Comparison of ENCODE assay signal across 23 cellular contexts in the genomic region with DNA sequence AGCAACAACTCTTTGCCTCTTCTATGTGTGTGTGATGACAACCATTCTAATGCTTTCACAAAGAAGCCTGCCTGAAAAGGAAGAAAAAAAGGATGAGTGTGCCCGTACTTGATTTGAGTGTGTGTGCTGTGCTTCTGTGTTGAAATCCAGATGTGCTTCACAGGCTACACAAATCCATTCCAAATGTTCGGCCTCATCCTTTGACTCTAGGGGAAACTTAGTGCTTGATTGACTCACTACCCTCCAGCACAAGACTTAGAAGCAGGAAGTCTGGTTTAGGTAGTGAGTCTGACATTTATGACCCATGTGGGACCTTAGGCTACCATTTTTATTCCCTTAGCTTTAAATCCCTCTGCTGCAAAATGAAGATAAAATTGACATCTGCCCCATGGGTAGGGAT.
"Had no signal": no experiment of that assay in that cellular context is flagged by ENCODE, and none has a peak within 500 bp of the region (broad histone marks: within the 10 kb centered on the region; RNA-seq: fewer than 3 reads in every experiment).

No MANE protein-coding gene starts in this region.

- H3K36me3 Mint-ChIP-seq: activated naive CD8-positive, alpha-beta T cell treated with anti-CD3 and anti-CD28 coated beads for 36 hours; naive thymus-derived CD4-positive, alpha-beta T cell had no signal

- H3K9me3 Mint-ChIP-seq: activated B cell treated with CpG ODN at 0.5 μM for 24 hours; activated naive CD8-positive, alpha-beta T cell treated with anti-CD3 and anti-CD28 coated beads for 36 hours; activated T-cell treated with anti-CD3 and anti-CD28 coated beads, Interleukin-2, amount 50 U/mL, for 4 hours; activated T-helper 2 cell treated with anti-CD3 and anti-CD28 coated beads, Interferon-gamma antibody, Interleukin-2, Interleukin-4, amounts not matched to agents 10 μg/mL and 5 μg/mL and 100 μg/mL, durations not matched to agents 14 hours and 24 hours and 36 hours; effector memory CD8-positive, alpha-beta T cell; stimulated activated naive CD8-positive, alpha-beta T cell treated with anti-CD3 and anti-CD28 coated beads, Interleukin-15, Interleukin-2, amounts not matched to agents 100 ng/mL and 50 ng/mL, for 24 hours had no signal

- ATAC-seq: activated CD4-positive, alpha-beta T cell treated with anti-CD3 and anti-CD28 coated beads for 36 hours; activated T-cell treated with anti-CD3 and anti-CD28 coated beads, Interleukin-2, amount 50 U/mL, for 4 hours; effector memory CD8-positive, alpha-beta T cell; left lung; naive thymus-derived CD4-positive, alpha-beta T cell; psoas muscle; T-helper 17 cell had no signal

- H3K4me1 Mint-ChIP-seq: activated B cell treated with CpG ODN at 0.5 μM for 24 hours; activated CD4-positive, alpha-beta T cell treated with anti-CD3 and anti-CD28 coated beads for 36 hours; activated naive CD8-positive, alpha-beta T cell treated with anti-CD3 and anti-CD28 coated beads for 36 hours; naive thymus-derived CD4-positive, alpha-beta T cell; T-helper 17 cell had no signal

- H3K4me3 Mint-ChIP-seq: activated B cell treated with CpG ODN at 0.5 μM for 24 hours; activated CD4-positive, alpha-beta T cell treated with anti-CD3 and anti-CD28 coated beads for 36 hours; activated naive CD8-positive, alpha-beta T cell treated with anti-CD3 and anti-CD28 coated beads for 36 hours; activated T-cell treated with anti-CD3 and anti-CD28 coated beads, Interleukin-2, amount 50 U/mL, for 4 hours; effector memory CD8-positive, alpha-beta T cell; naive thymus-derived CD4-positive, alpha-beta T cell; stimulated activated naive CD8-positive, alpha-beta T cell treated with anti-CD3 and anti-CD28 coated beads, Interleukin-15, Interleukin-2, amounts not matched to agents 100 ng/mL and 50 ng/mL, for 24 hours; T-helper 17 cell had no signal

- H3K27me3 Mint-ChIP-seq: effector memory CD8-positive, alpha-beta T cell; stimulated activated naive CD8-positive, alpha-beta T cell treated with anti-CD3 and anti-CD28 coated beads, Interleukin-15, Interleukin-2, amounts not matched to agents 100 ng/mL and 50 ng/mL, for 24 hours; T-helper 17 cell had no signal

- H3K4me3 ChIP-seq: breast epithelium, colonic mucosa, dorsolateral prefrontal cortex, esophagus muscularis mucosa, gastrocnemius medialis, left lung, psoas muscle, right atrium auricular region, tibial artery had no signal

- H3K27ac Mint-ChIP-seq: activated B cell treated with CpG ODN at 0.5 μM for 24 hours; activated CD4-positive, alpha-beta T cell treated with anti-CD3 and anti-CD28 coated beads for 36 hours; activated naive CD8-positive, alpha-beta T cell treated with anti-CD3 and anti-CD28 coated beads for 36 hours; activated T-helper 2 cell treated with anti-CD3 and anti-CD28 coated beads, Interferon-gamma antibody, Interleukin-2, Interleukin-4, amounts not matched to agents 10 μg/mL and 5 μg/mL and 100 μg/mL, durations not matched to agents 14 hours and 24 hours and 36 hours; effector memory CD8-positive, alpha-beta T cell; naive thymus-derived CD4-positive, alpha-beta T cell; stimulated activated naive CD8-positive, alpha-beta T cell treated with anti-CD3 and anti-CD28 coated beads, Interleukin-15, Interleukin-2, amounts not matched to agents 100 ng/mL and 50 ng/mL, for 24 hours; T-helper 17 cell had no signal

- DNase-seq: activated B cell treated with CpG ODN at 0.5 μM for 24 hours; activated CD4-positive, alpha-beta T cell treated with anti-CD3 and anti-CD28 coated beads for 36 hours; activated CD4-positive, alpha-beta T cell treated with anti-CD3 and anti-CD28 coated beads, Interleukin-2, amount 50 U/mL, for 4 hours; activated CD8-positive, alpha-beta memory T cell treated with anti-CD3 and anti-CD28 coated beads, Interleukin-2, amount 50 U/mL, for 48 hours; activated naive CD4-positive, alpha-beta T cell treated with Interleukin-2 at 50 U/mL for 16 hours; activated naive CD8-positive, alpha-beta T cell treated with anti-CD3 and anti-CD28 coated beads for 36 hours; activated T-cell treated with anti-CD3 and anti-CD28 coated beads, Interleukin-2, amount 50 U/mL, for 4 hours; colonic mucosa; dorsolateral prefrontal cortex; effector memory CD8-positive, alpha-beta T cell; gastrocnemius medialis; hippocampal formation; left lung; naive thymus-derived CD4-positive, alpha-beta T cell; psoas muscle; stimulated activated CD4-positive, alpha-beta T cell treated with anti-CD3 and anti-CD28 coated beads, Interleukin-12 subunit alpha, Interleukin-12 subunit beta, amount 100 ng/mL, for 4 hours; T-helper 17 cell; tibial artery had no signal
